ENCODE assay signal across 15 cellular contexts in genomic region chr1:41902669-41903068, GRCh38. TPM values are rescaled to one million over a fixed set of nuclear protein-coding genes. Genes with fewer than 3 reads are reported as not detected.
DNase-seq lines count a peak whose midpoint lies in the region; ATAC-seq and TF ChIP-seq lines count a peak whose summit lies in the region.
"Had no signal": no experiment of that assay in that cellular context is flagged by ENCODE, and none has a peak within 500 bp of the region (broad histone marks: within the 10 kb centered on the region; RNA-seq: fewer than 3 reads in every experiment).

No MANE protein-coding gene starts in this region.

- H3K36me3 Mint-ChIP-seq in activated CD4-positive, alpha-beta T cell treated with anti-CD3 and anti-CD28 coated beads, Interleukin-2, amount 10 ng/mL, durations not matched to agents 7 days and 5 days (ENCODE audit: low read depth), result peaks cover 28% of the 10 kb centered on the region
- no peaks in the 10 kb centered on the region for H3K36me3 Mint-ChIP-seq in natural killer cell treated with Interleukin-12 subunit alpha and Interleukin-12 subunit beta and Interleukin-15 and Interleukin-18, amount 100 ng/mL, for 72 hours

- intact Hi-C loops in adrenal gland (cut with DNase I), result no loop called here

- no peaks in the 10 kb centered on the region for H3K27me3 ChIP-seq in adrenal gland
- H3K27me3 ChIP-seq: thyroid gland had no signal

- H3K4me1 Mint-ChIP-seq in activated CD4-positive, alpha-beta T cell treated with anti-CD3 and anti-CD28 coated beads, Interleukin-2, amount 10 ng/mL, durations not matched to agents 7 days and 5 days, result peaks cover 87% of the 10 kb centered on the region
- peaks cover 71 to 80% of the 10 kb centered on the region in 2 donors for H3K4me1 Mint-ChIP-seq in natural killer cell treated with Interleukin-12 subunit alpha and Interleukin-12 subunit beta and Interleukin-15 and Interleukin-18, amount 100 ng/mL, for 72 hours (ENCODE audit: low read depth in 2 of 2)

- H3K9me3 ChIP-seq in KOPT-K1 (ENCODE audit: insufficient read depth, low read length, poor library complexity, severe bottlenecking) (no peaks in the 10 kb centered on the region), adrenal gland (replicated peaks in 1 of 3) (no peaks in the 10 kb centered on the region)
- H3K9me3 ChIP-seq: thyroid gland had no signal

- POLR2A ChIA-PET in activated CD4-positive, alpha-beta T cell treated with anti-CD3 and anti-CD28 coated beads, Interleukin-2, amount 10 ng/mL, durations not matched to agents 7 days and 5 days (lab: Charles Lee), result no interaction called here

- ATAC-seq in natural killer cell treated with Interleukin-12 subunit alpha and Interleukin-12 subunit beta and Interleukin-15 and Interleukin-18, amount 100 ng/mL, for 72 hours, result peak; percentile 70 to 88
- no peak for ATAC-seq in HG03095 (IDR thresholded peaks at IDR 0.05; ENCODE audit: unreplicated experiment)

- H3K36me3 ChIP-seq in KOPT-K1 (ENCODE audit: insufficient read depth, low read length), result no peaks in the 10 kb centered on the region
- no peaks in the 10 kb centered on the region for H3K36me3 ChIP-seq in adrenal gland (replicated peaks in 1 of 2)
- H3K36me3 ChIP-seq: thyroid gland had no signal

- WGBS in adrenal gland, 4 donors, result 60 to 74% (median 70%) methylated on average over 8 of the region's 8 CpGs

- H3K27ac ChIP-seq in KOPT-K1 (ENCODE audit: low read depth, low read length, poor library complexity, severe bottlenecking), result peak overlapping the region; percentile 94
- peak overlapping the region in 4 of 5 donors; percentile 10 to 87 (median 29) for H3K27ac ChIP-seq in adrenal gland
- H3K27ac ChIP-seq: thyroid gland had no signal

- H3K4me1 ChIP-seq in adrenal gland (replicated peaks in 1 of 2), result peaks cover 0 to 31% of the 10 kb centered on the region in 2 donors

- no peaks in the 10 kb centered on the region for H3K27me3 Mint-ChIP-seq in activated CD4-positive, alpha-beta T cell treated with anti-CD3 and anti-CD28 coated beads, Interleukin-2, amount 10 ng/mL, durations not matched to agents 7 days and 5 days
- H3K27me3 Mint-ChIP-seq in natural killer cell treated with Interleukin-12 subunit alpha and Interleukin-12 subunit beta and Interleukin-15 and Interleukin-18, amount 100 ng/mL, for 72 hours, result no peaks in the 10 kb centered on the region

- peaks cover under 1% of the 10 kb centered on the region for H3K9me3 Mint-ChIP-seq in activated CD4-positive, alpha-beta T cell treated with anti-CD3 and anti-CD28 coated beads, Interleukin-2, amount 10 ng/mL, durations not matched to agents 7 days and 5 days
- H3K9me3 Mint-ChIP-seq in natural killer cell treated with Interleukin-12 subunit alpha and Interleukin-12 subunit beta and Interleukin-15 and Interleukin-18, amount 100 ng/mL, for 72 hours, result peaks cover 3% of the 10 kb centered on the region
- H3K9me3 Mint-ChIP-seq: dendritic cell treated with granulocyte-macrophage colony-stimulating factor and Interleukin-4, amounts not matched to agents 40 ng/mL and 50 ng/mL, for 4 days; neural crest cell had no signal

- CTCF ChIA-PET in activated CD4-positive, alpha-beta T cell treated with anti-CD3 and anti-CD28 coated beads, Interleukin-2, amount 10 ng/mL, durations not matched to agents 7 days and 5 days (lab: Charles Lee), result interaction anchor here (0.8 to 1.5 kb wide), 4 partner anchors 11 to 31 kb away, joined by 3 to 4 read pairs (median 3); no protein-coding TSS in a partner anchor

- peak overlapping the region; percentile 87 for H3K27ac Mint-ChIP-seq in activated CD4-positive, alpha-beta T cell treated with anti-CD3 and anti-CD28 coated beads, Interleukin-2, amount 10 ng/mL, durations not matched to agents 7 days and 5 days
- H3K27ac Mint-ChIP-seq in natural killer cell treated with Interleukin-12 subunit alpha and Interleukin-12 subunit beta and Interleukin-15 and Interleukin-18, amount 100 ng/mL, for 72 hours, result peak overlapping the region; percentile 85 to 87
- H3K27ac Mint-ChIP-seq: dendritic cell treated with granulocyte-macrophage colony-stimulating factor and Interleukin-4, amounts not matched to agents 40 ng/mL and 50 ng/mL, for 4 days had no signal

- no peak for TF ChIP-seq CTCF in adrenal gland (IDR thresholded peaks at IDR 0.05)

- DNase-seq in activated CD4-positive, alpha-beta T cell treated with anti-CD3 and anti-CD28 coated beads, Interleukin-2, amount 10 ng/mL, durations not matched to agents 7 days and 5 days, result peak; percentile 15
- no peak for DNase-seq in activated CD4-positive, alpha-beta T cell treated with anti-CD3 and anti-CD28 coated beads for 1 hour
- no peak for DNase-seq in adrenal gland
- no peak for DNase-seq in natural killer cell treated with Interleukin-12 subunit alpha and Interleukin-12 subunit beta and Interleukin-15 and Interleukin-18, amount 100 ng/mL, for 72 hours (ENCODE audit: low spot score)
- no peak for DNase-seq in DMS53 (lab: John Stamatoyannopoulos, UW)
- DNase-seq in iPS-NIHi7 (ENCODE audit: extremely low spot score), result no peak
- DNase-seq: aorta; NCI-H1436 treated with DMSO at 0.1 percent for 48 hours; NCI-H446 treated with DMSO at 0.1 percent for 48 hours; stimulated activated CD4-positive, alpha-beta T cell treated with anti-CD3 and anti-CD28 coated beads, Interleukin-4, amount 100 ng/mL, for 24 hours; thyroid gland had no signal

- no peak overlapping the region for H3K4me3 ChIP-seq in adrenal gland
- H3K4me3 ChIP-seq: thyroid gland had no signal

- peak overlapping the region; percentile 26 for H3K4me3 Mint-ChIP-seq in activated CD4-positive, alpha-beta T cell treated with anti-CD3 and anti-CD28 coated beads, Interleukin-2, amount 10 ng/mL, durations not matched to agents 7 days and 5 days
- H3K4me3 Mint-ChIP-seq in natural killer cell treated with Interleukin-12 subunit alpha and Interleukin-12 subunit beta and Interleukin-15 and Interleukin-18, amount 100 ng/mL, for 72 hours, result peak overlapping the region; percentile 56
- H3K4me3 Mint-ChIP-seq: dendritic cell treated with granulocyte-macrophage colony-stimulating factor and Interleukin-4, amounts not matched to agents 40 ng/mL and 50 ng/mL, for 4 days; neural crest cell had no signal

- no peak for TF ChIP-seq POLR2A in adrenal gland (IDR thresholded peaks at IDR 0.05)

RNA-seq across cellular contexts. Expression of gene HIVEP3, which starts 16.1 kb away (rescaled TPM):
- 10 to 100 TPM; 18.4 to 21.5 TPM for total RNA-seq in activated CD4-positive, alpha-beta T cell treated with anti-CD3 and anti-CD28 coated beads, Interleukin-2, amount 10 ng/mL, durations not matched to agents 7 days and 5 days
- 1 to 10 TPM; 3.6 to 7.7 (median 6.9) TPM for total RNA-seq in adrenal gland
- 1 to 10 TPM; 6.9 to 7.7 (median 7.6) TPM for polyA plus RNA-seq in adrenal gland
- total RNA-seq in natural killer cell treated with Interleukin-12 subunit alpha and Interleukin-12 subunit beta and Interleukin-15 and Interleukin-18, amount 100 ng/mL, for 72 hours, result 10 to 100 TPM; 17.9 to 32.0 TPM
